ENCODE assay signal across 31 cellular contexts in genomic region chr10:22226599-22226998, GRCh38. TPM values are rescaled to one million over a fixed set of nuclear protein-coding genes. Genes with fewer than 3 reads are reported as not detected.
"Had no signal": no experiment of that assay in that cellular context is flagged by ENCODE, and none has a peak within 500 bp of the region (broad histone marks: within the 10 kb centered on the region; RNA-seq: fewer than 3 reads in every experiment).

No MANE protein-coding gene starts in this region.

- DNase-seq: effector CD8-positive, alpha-beta T cell; effector memory CD8-positive, alpha-beta T cell; endodermal cell; erythroblast; esophagus squamous epithelium; foreskin fibroblast; foreskin melanocyte; gastrocnemius medialis; glutamatergic neuron; head of caudate nucleus; heart right ventricle; hippocampal formation; left cardiac atrium; left lung; left ventricle myocardium superior; lower lobe of right lung; mesenchymal stem cell; mucosa of descending colon; naive B cell; naive thymus-derived CD8-positive, alpha-beta T cell had no signal

- H3K9me3 ChIP-seq: esophagus squamous epithelium, gastrocnemius medialis, left lung, lower lobe of right lung, mucosa of descending colon had no signal

- FAIRE-seq: keratinocyte had no signal

- H3K27ac ChIP-seq: epithelial cell of prostate, esophagus squamous epithelium, gastrocnemius medialis, heart right ventricle, left lung, lower lobe of right lung had no signal

- ATAC-seq: effector memory CD8-positive, alpha-beta T cell; esophagus mucosa; gastrocnemius medialis; heart right ventricle; left cardiac atrium; left lung; left ventricle myocardium superior; lower lobe of right lung; mucosa of descending colon; naive thymus-derived CD8-positive, alpha-beta T cell had no signal

- H3K27me3 ChIP-seq: esophagus squamous epithelium, gastrocnemius medialis, heart right ventricle, left lung had no signal

- H3K36me3 ChIP-seq: esophagus squamous epithelium, gastrocnemius medialis, heart right ventricle, left lung, lower lobe of right lung had no signal

- H3K4me3 ChIP-seq: esophagus squamous epithelium, gastrocnemius medialis, heart right ventricle, left lung, lower lobe of right lung, mucosa of descending colon had no signal

RNA-seq across cellular contexts. Expression of gene EBLN1, which starts 8.8 kb away (rescaled TPM):
- total RNA-seq: dermis microvascular lymphatic vessel endothelial cell; endodermal cell; esophagus mucosa; esophagus squamous epithelium; gastrocnemius medialis; glomerular endothelial cell; heart right ventricle; kidney epithelial cell; left cardiac atrium; left lung; left ventricle myocardium superior; lower leg skin; lower lobe of right lung; lung microvascular endothelial cell; mesenteric fat pad; mesothelial cell of epicardium; mucosa of descending colon; myocyte; naive thymus-derived CD8-positive, alpha-beta T cell had no signal
- polyA plus RNA-seq: heart right ventricle; keratinocyte; naive thymus-derived CD8-positive, alpha-beta T cell had no signal
